ENCODE assay signal across 21 cellular contexts in genomic region chr10:45476559-45476958, GRCh38.
DNase-seq lines count a peak whose midpoint lies in the region; ATAC-seq, FAIRE-seq and TF ChIP-seq lines count a peak whose summit lies in the region.
"Had no signal": no experiment of that assay in that cellular context is flagged by ENCODE, and none has a peak within 500 bp of the region (broad histone marks: within the 10 kb centered on the region; RNA-seq: fewer than 3 reads in every experiment).

No MANE protein-coding gene starts in this region.

- POLR2A ChIA-PET in SK-N-SH (lab: Yijun Ruan, JAX): no interaction called here

- TF ChIP-seq RAD21 in SK-N-SH (IDR thresholded peaks at IDR 0.05; ENCODE audit: low read length): no peak

- H3K9me3 ChIP-seq in SK-N-SH: no peaks in the 10 kb centered on the region
- no peaks in the 10 kb centered on the region for H3K9me3 ChIP-seq in kidney (ENCODE audit: control insufficient read depth in 1 of 2, low read length in 2 of 2)

- peak; percentile 4 for FAIRE-seq in endometrium (lab: Jason Lieb, UNC)
- FAIRE-seq in kidney (lab: Jason Lieb, UNC): peak; percentile 35
- FAIRE-seq: A549, D721Med, G401.6, GM12891, GM19239 had no signal

- H3K4me3 ChIP-seq in SK-N-SH (ENCODE audit: low read depth in 2 of 2, low read length in 1 of 2): no peak overlapping the region
- no peak overlapping the region for H3K4me3 ChIP-seq in kidney (ENCODE audit: low read length in 2 of 2)
- H3K4me3 ChIP-seq: A549 had no signal

- H3K27me3 ChIP-seq in SK-N-SH (ENCODE audit: insufficient read depth): no peaks in the 10 kb centered on the region
- H3K27me3 ChIP-seq: BLaER1 treated with 17β-estradiol and CSF1 and Interleukin-3, amounts not matched to agents 10 nM and 100 nM had no signal

- no peak overlapping the region for H3K9ac ChIP-seq in SK-N-SH
- H3K9ac ChIP-seq in kidney (ENCODE audit: low read length in 2 of 2): no peak overlapping the region
- H3K9ac ChIP-seq: BLaER1 treated with 17β-estradiol and CSF1 and Interleukin-3, amounts not matched to agents 10 nM and 100 nM had no signal

- no peak overlapping the region for H3K4me2 ChIP-seq in SK-N-SH
- H3K4me2 ChIP-seq: A549; BLaER1 treated with 17β-estradiol and CSF1 and Interleukin-3, amounts not matched to agents 10 nM and 100 nM had no signal

- H3K9me2 ChIP-seq in SK-N-SH: no peaks in the 10 kb centered on the region

- no peak for ATAC-seq in SK-N-SH treated with all-trans-retinoic acid at 6 μM for 48 hours
- ATAC-seq: A549; CD8-positive, alpha-beta T cell had no signal

- DNase-seq in SK-N-SH: no peak
- no peak for DNase-seq in kidney
- no peak for DNase-seq in glomerular visceral epithelial cell (ENCODE audit: extremely low spot score)
- no peak for DNase-seq in medulla oblongata (ENCODE audit: extremely low spot score)
- DNase-seq: AML-193; Caco-2; Calu3; CD4-positive, alpha-beta T cell; CD8-positive, alpha-beta T cell; DMS79 treated with DMSO at 0.1 percent for 48 hours; GF-D8 had no signal

- CTCF ChIA-PET in SK-N-SH (lab: Yijun Ruan, JAX): no interaction called here

- TF ChIP-seq EP300 in SK-N-SH (IDR thresholded peaks at IDR 0.05; ENCODE audit: borderline replicate concordance in 1 of 2, low read depth in 1 of 2, low read length in 1 of 2): no peak

- no peak overlapping the region for H2AFZ ChIP-seq in SK-N-SH (ENCODE audit: low read depth)

- H4K20me1 ChIP-seq in SK-N-SH (ENCODE audit: insufficient read depth): no peaks in the 10 kb centered on the region
- H4K20me1 ChIP-seq: BLaER1 treated with 17β-estradiol and CSF1 and Interleukin-3, amounts not matched to agents 10 nM and 100 nM had no signal

- TF ChIP-seq CTCF in SK-N-SH (IDR thresholded peaks at IDR 0.05) (no peak), kidney (IDR thresholded peaks at IDR 0.05; ENCODE audit: borderline replicate concordance, extremely low read depth, insufficient read depth) (no peak)

- no peaks in the 10 kb centered on the region for H3F3A ChIP-seq in SK-N-SH (replicated peaks; ENCODE audit: insufficient read depth)

- H3K27ac ChIP-seq in SK-N-SH (ENCODE audit: low read depth in 2 of 2, low read length in 1 of 2) (no peak overlapping the region), kidney (ENCODE audit: low read depth in 2 of 2, low read length in 2 of 2) (no peak overlapping the region)
- H3K27ac ChIP-seq: 22Rv1; A549; BLaER1 treated with 17β-estradiol and CSF1 and Interleukin-3, amounts not matched to agents 10 nM and 100 nM; C4-2B had no signal

- peaks cover 5% of the 10 kb centered on the region; the same call in 1 of the 2 replicates for H3K79me2 ChIP-seq in SK-N-SH (ENCODE audit: insufficient read depth)

- intact Hi-C loops in kidney (cut with DNase I): no loop called here

- 94% methylated on average over 1 of the region's 1 CpG for WGBS in SK-N-SH (ENCODE audit: low lambda C conversion rate)

- H3K36me3 ChIP-seq in SK-N-SH (replicated peaks in 1 of 2; ENCODE audit: control insufficient read depth in 1 of 2, insufficient read depth in 2 of 2, low read length in 1 of 2): no peaks in the 10 kb centered on the region
- peaks cover 0 to 3% of the 10 kb centered on the region in 2 donors for H3K36me3 ChIP-seq in kidney (ENCODE audit: control insufficient read depth in 1 of 2, insufficient read depth in 2 of 2, low read length in 2 of 2)

- H3K4me1 ChIP-seq in SK-N-SH (ENCODE audit: control insufficient read depth in 1 of 2, insufficient read depth in 2 of 2, low read depth in 1 of 2, low read length in 1 of 2) (peaks cover 0 to 18% of the 10 kb centered on the region in 2 experiments; a peak in 2 of 4 replicates), kidney (ENCODE audit: control insufficient read depth in 1 of 2, insufficient read depth in 1 of 2, low read depth in 1 of 2, low read length in 2 of 2) (peaks cover 21 to 24% of the 10 kb centered on the region in 2 donors)
- H3K4me1 ChIP-seq: A549, Caco-2 had no signal

TF ChIP-seq in SK-N-SH treated with all-trans-retinoic acid at 6 μM for 48 hours, 23 proteins besides CTCF, POLR2A, EP300 and RAD21:
- no peak for TF ChIP-seq ZNF565 (CRISPR knock-in tag; conservative IDR thresholded peaks at IDR 0.05; ENCODE audit: low read depth)
- TF ChIP-seq ZFP30 (CRISPR knock-in tag; IDR thresholded peaks at IDR 0.05): peak; percentile 78

TF ChIP-seq in SK-N-SH, 30 proteins besides CTCF, POLR2A, EP300 and RAD21:
- TF ChIP-seq RFX5 (IDR thresholded peaks at IDR 0.05; ENCODE audit: low read length): no peak
- no peak for TF ChIP-seq EZH2phosphoT487 (IDR thresholded peaks at IDR 0.05; ENCODE audit: borderline replicate concordance, low read depth)
- TF ChIP-seq, protein P1, sequence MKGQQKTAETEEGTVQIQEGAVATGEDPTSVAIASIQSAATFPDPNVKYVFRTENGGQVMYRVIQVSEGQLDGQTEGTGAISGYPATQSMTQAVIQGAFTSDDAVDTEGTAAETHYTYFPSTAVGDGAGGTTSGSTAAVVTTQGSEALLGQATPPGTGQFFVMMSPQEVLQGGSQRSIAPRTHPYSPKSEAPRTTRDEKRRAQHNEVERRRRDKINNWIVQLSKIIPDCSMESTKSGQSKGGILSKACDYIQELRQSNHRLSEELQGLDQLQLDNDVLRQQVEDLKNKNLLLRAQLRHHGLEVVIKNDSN (IDR thresholded peaks at IDR 0.05; ENCODE audit: borderline replicate concordance, low read depth): no peak
- TF ChIP-seq MAX (IDR thresholded peaks at IDR 0.05; ENCODE audit: low read depth): no peak
- TF ChIP-seq RXRA (IDR thresholded peaks at IDR 0.05; ENCODE audit: borderline replicate concordance, low read depth): no peak
- TF ChIP-seq RCOR1 (IDR thresholded peaks at IDR 0.05; ENCODE audit: low read length): no peak
- TF ChIP-seq, protein P2, sequence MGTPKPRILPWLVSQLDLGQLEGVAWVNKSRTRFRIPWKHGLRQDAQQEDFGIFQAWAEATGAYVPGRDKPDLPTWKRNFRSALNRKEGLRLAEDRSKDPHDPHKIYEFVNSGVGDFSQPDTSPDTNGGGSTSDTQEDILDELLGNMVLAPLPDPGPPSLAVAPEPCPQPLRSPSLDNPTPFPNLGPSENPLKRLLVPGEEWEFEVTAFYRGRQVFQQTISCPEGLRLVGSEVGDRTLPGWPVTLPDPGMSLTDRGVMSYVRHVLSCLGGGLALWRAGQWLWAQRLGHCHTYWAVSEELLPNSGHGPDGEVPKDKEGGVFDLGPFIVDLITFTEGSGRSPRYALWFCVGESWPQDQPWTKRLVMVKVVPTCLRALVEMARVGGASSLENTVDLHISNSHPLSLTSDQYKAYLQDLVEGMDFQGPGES (IDR thresholded peaks at IDR 0.05; ENCODE audit: low read depth, low read length): no peak
- TF ChIP-seq, protein P3, sequence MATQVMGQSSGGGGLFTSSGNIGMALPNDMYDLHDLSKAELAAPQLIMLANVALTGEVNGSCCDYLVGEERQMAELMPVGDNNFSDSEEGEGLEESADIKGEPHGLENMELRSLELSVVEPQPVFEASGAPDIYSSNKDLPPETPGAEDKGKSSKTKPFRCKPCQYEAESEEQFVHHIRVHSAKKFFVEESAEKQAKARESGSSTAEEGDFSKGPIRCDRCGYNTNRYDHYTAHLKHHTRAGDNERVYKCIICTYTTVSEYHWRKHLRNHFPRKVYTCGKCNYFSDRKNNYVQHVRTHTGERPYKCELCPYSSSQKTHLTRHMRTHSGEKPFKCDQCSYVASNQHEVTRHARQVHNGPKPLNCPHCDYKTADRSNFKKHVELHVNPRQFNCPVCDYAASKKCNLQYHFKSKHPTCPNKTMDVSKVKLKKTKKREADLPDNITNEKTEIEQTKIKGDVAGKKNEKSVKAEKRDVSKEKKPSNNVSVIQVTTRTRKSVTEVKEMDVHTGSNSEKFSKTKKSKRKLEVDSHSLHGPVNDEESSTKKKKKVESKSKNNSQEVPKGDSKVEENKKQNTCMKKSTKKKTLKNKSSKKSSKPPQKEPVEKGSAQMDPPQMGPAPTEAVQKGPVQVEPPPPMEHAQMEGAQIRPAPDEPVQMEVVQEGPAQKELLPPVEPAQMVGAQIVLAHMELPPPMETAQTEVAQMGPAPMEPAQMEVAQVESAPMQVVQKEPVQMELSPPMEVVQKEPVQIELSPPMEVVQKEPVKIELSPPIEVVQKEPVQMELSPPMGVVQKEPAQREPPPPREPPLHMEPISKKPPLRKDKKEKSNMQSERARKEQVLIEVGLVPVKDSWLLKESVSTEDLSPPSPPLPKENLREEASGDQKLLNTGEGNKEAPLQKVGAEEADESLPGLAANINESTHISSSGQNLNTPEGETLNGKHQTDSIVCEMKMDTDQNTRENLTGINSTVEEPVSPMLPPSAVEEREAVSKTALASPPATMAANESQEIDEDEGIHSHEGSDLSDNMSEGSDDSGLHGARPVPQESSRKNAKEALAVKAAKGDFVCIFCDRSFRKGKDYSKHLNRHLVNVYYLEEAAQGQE (IDR thresholded peaks at IDR 0.05; ENCODE audit: low read depth, low read length): no peak
- no peak for TF ChIP-seq FOXJ3 (CRISPR knock-in tag; IDR thresholded peaks at IDR 0.05)
- no peak for TF ChIP-seq TEAD4 (IDR thresholded peaks at IDR 0.05; ENCODE audit: borderline replicate concordance, insufficient read depth)
- TF ChIP-seq JUND (IDR thresholded peaks at IDR 0.05): no peak
- TF ChIP-seq POLR2AphosphoS5 (IDR thresholded peaks at IDR 0.05; ENCODE audit: low read depth, low read length): no peak
- TF ChIP-seq SMC3 (IDR thresholded peaks at IDR 0.05; ENCODE audit: low read depth, low read length): no peak
- no peak for TF ChIP-seq TCF12 (IDR thresholded peaks at IDR 0.05)
- no peak for TF ChIP-seq ELF1 (IDR thresholded peaks at IDR 0.05)
- TF ChIP-seq FOSL2 (IDR thresholded peaks at IDR 0.05; ENCODE audit: borderline replicate concordance, low read depth): no peak
- no peak for TF ChIP-seq GATA2 (CRISPR knock-in tag; IDR thresholded peaks at IDR 0.05)
TF ChIP-seq in SK-N-SH: peak in this region for 0.
